Comparison of ENCODE assay signal across 26 cellular contexts in genomic region chr20:16587066-16587465, GRCh38.
"Had no signal": no experiment of that assay in that cellular context is flagged by ENCODE, and none has a peak within 500 bp of the region (broad histone marks: within the 10 kb centered on the region; RNA-seq: fewer than 3 reads in every experiment).

No MANE protein-coding gene starts in this region.

- H3K9me3 ChIP-seq: gastroesophageal sphincter, heart left ventricle, right lobe of liver, testis, tibial artery, upper lobe of right lung, uterus had no signal

- H3K4me1 ChIP-seq: foreskin keratinocyte, gastroesophageal sphincter, heart left ventricle, neural progenitor cell, testis, tibial artery, upper lobe of right lung, uterus had no signal

- H3K27me3 ChIP-seq: neural progenitor cell, right lobe of liver, testis, upper lobe of right lung, uterus had no signal

- DNase-seq: effector CD8-positive, alpha-beta T cell; endodermal cell; foreskin keratinocyte; heart left ventricle; hippocampal formation; immature natural killer cell; islet precursor cell; kidney glomerular epithelial cell; mesenchymal stem cell; naive thymus-derived CD4-positive, alpha-beta T cell; right lobe of liver; stimulated activated CD4-positive, alpha-beta T cell treated with anti-CD3 and anti-CD28 coated beads, Interleukin-2, amount 100 ng/mL, for 24 hours; stimulated activated CD4-positive, alpha-beta T cell treated with anti-CD3 and anti-CD28 coated beads, Interleukin-4, amount 100 ng/mL, for 24 hours; stimulated activated naive CD8-positive, alpha-beta T cell treated with anti-CD3 and anti-CD28 coated beads, Interleukin-15, Interleukin-2, amounts not matched to agents 100 U/mL and 50 U/mL, for 24 hours; substantia nigra; testis; tibial artery; upper lobe of right lung; uterus had no signal

- H3K27ac ChIP-seq: epithelial cell of prostate, foreskin keratinocyte, gastroesophageal sphincter, heart left ventricle, neural progenitor cell, parathyroid adenoma, right lobe of liver, testis, tibial artery, upper lobe of right lung, uterus had no signal

- H3K4me3 ChIP-seq: gastroesophageal sphincter, heart left ventricle, neural progenitor cell, right lobe of liver, testis, tibial artery, upper lobe of right lung, uterus had no signal

- ATAC-seq: esophagus mucosa; foreskin keratinocyte; gastroesophageal sphincter; heart left ventricle; naive thymus-derived CD4-positive, alpha-beta T cell; stimulated activated effector memory CD8-positive, alpha-beta T cell treated with anti-CD3 and anti-CD28 coated beads, Interleukin-12 subunit alpha, Interleukin-12 subunit beta, amount 100 ng/mL, for 72 hours; stimulated activated naive CD8-positive, alpha-beta T cell treated with anti-CD3 and anti-CD28 coated beads, Interleukin-15, Interleukin-2, amounts not matched to agents 100 U/mL and 50 U/mL, for 24 hours; upper lobe of right lung had no signal

- H2AFZ ChIP-seq: neural progenitor cell, parathyroid adenoma had no signal

- H3K36me3 ChIP-seq: gastroesophageal sphincter, heart left ventricle, neural progenitor cell, right lobe of liver, tibial artery, upper lobe of right lung, uterus had no signal

- FAIRE-seq: colon had no signal

- H3K79me2 ChIP-seq: parathyroid adenoma had no signal

- H3K4me2 ChIP-seq: neural progenitor cell had no signal

- H3K9ac ChIP-seq: neural progenitor cell, parathyroid adenoma had no signal
